In genomic region chr1:62062087-62062486, GRCh38 we compare ENCODE assay signal across 24 cellular contexts.
"Had no signal": no experiment of that assay in that cellular context is flagged by ENCODE, and none has a peak within 500 bp of the region (broad histone marks: within the 10 kb centered on the region; RNA-seq: fewer than 3 reads in every experiment).

No MANE protein-coding gene starts in this region.

- H3K4me3 ChIP-seq: colonic mucosa, esophagus squamous epithelium, gastroesophageal sphincter, heart left ventricle, hepatocyte, lower lobe of right lung had no signal

- ATAC-seq: effector memory CD8-positive, alpha-beta T cell; esophagus mucosa; gastroesophageal sphincter; heart left ventricle; left colon; left lobe of liver; left ventricle myocardium superior; lower lobe of right lung; naive thymus-derived CD4-positive, alpha-beta T cell had no signal

- H3K36me3 ChIP-seq: colonic mucosa, gastroesophageal sphincter, heart left ventricle, lower lobe of right lung had no signal

- H3K4me1 ChIP-seq: colonic mucosa, esophagus squamous epithelium, gastroesophageal sphincter, lower lobe of right lung had no signal

- H3K9me3 ChIP-seq: colonic mucosa, gastroesophageal sphincter, lower lobe of right lung had no signal

- H3K27me3 ChIP-seq: colonic mucosa, esophagus squamous epithelium, gastroesophageal sphincter, heart left ventricle, hepatocyte had no signal

- H3K27ac ChIP-seq: colonic mucosa, epithelial cell of prostate, esophagus squamous epithelium, gastroesophageal sphincter, heart left ventricle, hepatocyte, lower lobe of right lung had no signal

- DNase-seq: colonic mucosa; cortex of kidney; effector CD8-positive, alpha-beta T cell; effector memory CD8-positive, alpha-beta T cell; endodermal cell; erythroblast; esophagus squamous epithelium; foreskin fibroblast; heart left ventricle; hypothalamus; immature natural killer cell; islet precursor cell; kidney; kidney glomerular epithelial cell; left colon; left ventricle myocardium superior; lower lobe of right lung; mesenchymal stem cell; naive thymus-derived CD4-positive, alpha-beta T cell had no signal
